Comparison of ENCODE assay signal across 1 cellular context in the genomic region with DNA sequence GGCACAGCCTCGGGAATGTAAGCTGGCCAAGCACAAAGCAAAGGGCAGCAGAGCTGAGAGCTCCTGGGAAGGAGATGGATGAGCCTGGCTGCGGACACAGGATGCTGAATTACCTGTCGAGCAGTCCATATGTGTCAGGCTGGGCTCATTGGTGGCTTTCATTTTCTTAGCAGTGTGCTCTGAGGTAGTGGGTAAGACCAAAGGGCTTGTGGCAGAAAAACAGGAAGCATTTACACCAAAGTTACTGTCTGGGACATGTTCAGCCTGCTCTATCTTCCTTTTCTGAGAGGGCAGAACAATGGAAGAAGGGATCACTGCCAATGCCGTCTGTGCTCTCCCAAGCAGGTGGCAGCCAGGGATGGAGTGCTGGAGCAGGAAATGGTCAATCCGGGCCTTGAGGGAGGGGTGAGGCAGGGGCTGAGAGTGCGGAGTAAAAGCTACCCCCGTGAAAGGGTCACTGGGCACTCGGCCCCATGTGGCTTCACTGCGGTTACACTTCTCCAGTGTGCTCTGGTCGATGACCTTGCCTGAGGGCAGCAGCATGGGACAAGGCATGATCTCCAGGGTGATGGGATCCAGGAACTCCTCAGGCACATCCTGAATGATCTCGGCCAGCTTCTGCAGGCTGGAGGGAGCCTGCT.
TF ChIP-seq lines count a peak whose summit lies in the region.

No MANE protein-coding gene starts in this region.

TF ChIP-seq in HepG2, 621 proteins besides CTCF, POLR2A, EP300 and RAD21:
- TF ChIP-seq SPEN (CRISPR knock-in tag; IDR thresholded peaks at IDR 0.05; ENCODE audit: low read depth) (no peak), ZSCAN20 (CRISPR knock-in tag; IDR thresholded peaks at IDR 0.05; ENCODE audit: borderline replicate concordance) (no peak), CENPX (CRISPR knock-in tag; IDR thresholded peaks at IDR 0.05) (no peak), SUZ12 (IDR thresholded peaks at IDR 0.05; ENCODE audit: low read depth, low read length) (no peak), RBM22 (optimal IDR thresholded peaks at IDR 0.05; ENCODE audit: low read length) (peak; percentile 27), ZMYM3 (CRISPR knock-in tag; IDR thresholded peaks at IDR 0.05) (no peak), ZNF530 (CRISPR knock-in tag; IDR thresholded peaks at IDR 0.05; ENCODE audit: low read depth) (no peak), FOXK2 (IDR thresholded peaks at IDR 0.05) (no peak), RXRA (CRISPR knock-in tag; IDR thresholded peaks at IDR 0.05) (no peak), ZC3H4 (CRISPR knock-in tag; IDR thresholded peaks at IDR 0.05; ENCODE audit: borderline replicate concordance) (no peak), KDM5B (CRISPR knock-in tag; IDR thresholded peaks at IDR 0.05; ENCODE audit: borderline replicate concordance) (0 out of 2 replicates have a peak, but pooled peaks have one; percentile 4), ZNF296 (CRISPR knock-in tag; conservative IDR thresholded peaks at IDR 0.05) (0 out of 2 replicates have a peak, but pooled peaks have one; percentile 37), ZNF251 (CRISPR knock-in tag; IDR thresholded peaks at IDR 0.05) (no peak), MBNL3 (CRISPR knock-in tag; conservative IDR thresholded peaks at IDR 0.05) (no peak), FOXA3 (CRISPR knock-in tag; IDR thresholded peaks at IDR 0.05) (no peak), JARID2 (CRISPR knock-in tag; IDR thresholded peaks at IDR 0.05; ENCODE audit: insufficient replicate concordance) (no peak)
- TF ChIP-seq, protein P1, sequence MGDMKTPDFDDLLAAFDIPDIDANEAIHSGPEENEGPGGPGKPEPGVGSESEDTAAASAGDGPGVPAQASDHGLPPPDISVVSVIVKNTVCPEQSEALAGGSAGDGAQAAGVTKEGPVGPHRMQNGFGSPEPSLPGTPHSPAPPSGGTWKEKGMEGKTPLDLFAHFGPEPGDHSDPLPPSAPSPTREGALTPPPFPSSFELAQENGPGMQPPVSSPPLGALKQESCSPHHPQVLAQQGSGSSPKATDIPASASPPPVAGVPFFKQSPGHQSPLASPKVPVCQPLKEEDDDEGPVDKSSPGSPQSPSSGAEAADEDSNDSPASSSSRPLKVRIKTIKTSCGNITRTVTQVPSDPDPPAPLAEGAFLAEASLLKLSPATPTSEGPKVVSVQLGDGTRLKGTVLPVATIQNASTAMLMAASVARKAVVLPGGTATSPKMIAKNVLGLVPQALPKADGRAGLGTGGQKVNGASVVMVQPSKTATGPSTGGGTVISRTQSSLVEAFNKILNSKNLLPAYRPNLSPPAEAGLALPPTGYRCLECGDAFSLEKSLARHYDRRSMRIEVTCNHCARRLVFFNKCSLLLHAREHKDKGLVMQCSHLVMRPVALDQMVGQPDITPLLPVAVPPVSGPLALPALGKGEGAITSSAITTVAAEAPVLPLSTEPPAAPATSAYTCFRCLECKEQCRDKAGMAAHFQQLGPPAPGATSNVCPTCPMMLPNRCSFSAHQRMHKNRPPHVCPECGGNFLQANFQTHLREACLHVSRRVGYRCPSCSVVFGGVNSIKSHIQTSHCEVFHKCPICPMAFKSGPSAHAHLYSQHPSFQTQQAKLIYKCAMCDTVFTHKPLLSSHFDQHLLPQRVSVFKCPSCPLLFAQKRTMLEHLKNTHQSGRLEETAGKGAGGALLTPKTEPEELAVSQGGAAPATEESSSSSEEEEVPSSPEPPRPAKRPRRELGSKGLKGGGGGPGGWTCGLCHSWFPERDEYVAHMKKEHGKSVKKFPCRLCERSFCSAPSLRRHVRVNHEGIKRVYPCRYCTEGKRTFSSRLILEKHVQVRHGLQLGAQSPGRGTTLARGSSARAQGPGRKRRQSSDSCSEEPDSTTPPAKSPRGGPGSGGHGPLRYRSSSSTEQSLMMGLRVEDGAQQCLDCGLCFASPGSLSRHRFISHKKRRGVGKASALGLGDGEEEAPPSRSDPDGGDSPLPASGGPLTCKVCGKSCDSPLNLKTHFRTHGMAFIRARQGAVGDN (CRISPR knock-in tag; IDR thresholded peaks at IDR 0.05), result 0 out of 2 replicates have a peak, but pooled peaks have one; percentile 28
- TF ChIP-seq, protein P2, sequence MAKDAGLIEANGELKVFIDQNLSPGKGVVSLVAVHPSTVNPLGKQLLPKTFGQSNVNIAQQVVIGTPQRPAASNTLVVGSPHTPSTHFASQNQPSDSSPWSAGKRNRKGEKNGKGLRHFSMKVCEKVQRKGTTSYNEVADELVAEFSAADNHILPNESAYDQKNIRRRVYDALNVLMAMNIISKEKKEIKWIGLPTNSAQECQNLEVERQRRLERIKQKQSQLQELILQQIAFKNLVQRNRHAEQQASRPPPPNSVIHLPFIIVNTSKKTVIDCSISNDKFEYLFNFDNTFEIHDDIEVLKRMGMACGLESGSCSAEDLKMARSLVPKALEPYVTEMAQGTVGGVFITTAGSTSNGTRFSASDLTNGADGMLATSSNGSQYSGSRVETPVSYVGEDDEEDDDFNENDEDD (CRISPR knock-in tag; IDR thresholded peaks at IDR 0.05; ENCODE audit: borderline replicate concordance), result no peak
- TF ChIP-seq, protein P3, sequence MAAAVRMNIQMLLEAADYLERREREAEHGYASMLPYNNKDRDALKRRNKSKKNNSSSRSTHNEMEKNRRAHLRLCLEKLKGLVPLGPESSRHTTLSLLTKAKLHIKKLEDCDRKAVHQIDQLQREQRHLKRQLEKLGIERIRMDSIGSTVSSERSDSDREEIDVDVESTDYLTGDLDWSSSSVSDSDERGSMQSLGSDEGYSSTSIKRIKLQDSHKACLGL (CRISPR knock-in tag; IDR thresholded peaks at IDR 0.05), result no peak
